ENCODE assay signal across 8 cellular contexts in the genomic region with DNA sequence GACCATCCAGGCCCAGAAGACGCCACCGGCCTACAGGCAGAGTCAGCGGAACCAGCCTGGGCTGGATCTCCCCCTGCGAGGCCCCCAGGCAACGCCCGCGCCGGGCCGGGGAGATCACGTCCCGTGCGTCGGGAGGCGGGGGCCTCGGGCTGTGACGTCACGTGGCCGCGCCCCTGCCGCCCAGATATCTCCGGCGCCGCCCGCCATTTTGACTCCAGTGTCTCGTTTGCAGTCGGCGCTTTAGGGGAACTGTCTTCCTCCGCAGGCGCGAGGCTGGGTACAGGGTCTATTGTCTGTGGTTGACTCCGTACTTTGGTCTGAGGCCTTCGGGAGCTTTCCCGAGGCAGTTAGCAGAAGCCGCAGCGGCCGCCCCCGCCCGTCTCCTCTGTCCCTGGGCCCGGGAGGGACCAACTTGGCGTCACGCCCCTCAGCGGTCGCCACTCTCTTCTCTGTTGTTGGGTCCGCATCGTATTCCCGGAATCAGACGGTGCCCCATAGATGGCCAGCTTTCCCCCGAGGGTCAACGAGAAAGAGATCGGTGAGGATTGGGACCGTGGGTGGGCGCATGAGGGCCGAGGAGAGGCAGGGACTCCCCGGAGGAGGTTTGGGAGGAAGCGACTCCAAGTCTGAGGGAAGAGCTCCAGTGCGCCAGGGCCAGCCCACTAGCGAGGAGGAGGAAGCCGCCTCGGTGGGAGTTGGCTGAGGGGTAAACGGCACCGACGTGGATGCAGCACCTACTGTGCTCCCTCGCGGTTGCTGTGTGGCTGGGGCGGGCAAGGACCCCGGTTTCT. TPM values are rescaled to one million over a fixed set of nuclear protein-coding genes. Genes with fewer than 3 reads are reported as not detected.
A peak's percentile ranks its signal among the peaks of the same experiment; 100 is the strongest.
DNase-seq lines count a peak whose midpoint lies in the region; ATAC-seq and TF ChIP-seq lines count a peak whose summit lies in the region.

A gene with protein sequence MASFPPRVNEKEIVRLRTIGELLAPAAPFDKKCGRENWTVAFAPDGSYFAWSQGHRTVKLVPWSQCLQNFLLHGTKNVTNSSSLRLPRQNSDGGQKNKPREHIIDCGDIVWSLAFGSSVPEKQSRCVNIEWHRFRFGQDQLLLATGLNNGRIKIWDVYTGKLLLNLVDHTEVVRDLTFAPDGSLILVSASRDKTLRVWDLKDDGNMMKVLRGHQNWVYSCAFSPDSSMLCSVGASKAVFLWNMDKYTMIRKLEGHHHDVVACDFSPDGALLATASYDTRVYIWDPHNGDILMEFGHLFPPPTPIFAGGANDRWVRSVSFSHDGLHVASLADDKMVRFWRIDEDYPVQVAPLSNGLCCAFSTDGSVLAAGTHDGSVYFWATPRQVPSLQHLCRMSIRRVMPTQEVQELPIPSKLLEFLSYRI (plus strand): TSS at position 217 of the 791 bp plus-strand sequence. CDS start 282 bp downstream, at position 499.

- TF ChIP-seq POLR2A in GM10847 (IDR thresholded peaks at IDR 0.05; ENCODE audit: extremely low read depth, insufficient read length): peak; percentile 99
- TF ChIP-seq POLR2A in suprapubic skin (IDR thresholded peaks at IDR 0.05): peak; percentile 91 to 98

- H3K36me3 ChIP-seq in suprapubic skin: no peaks in the 10 kb centered on the region

- ATAC-seq in HG02610 (IDR thresholded peaks at IDR 0.05; ENCODE audit: unreplicated experiment) (peak; percentile 78), SK-N-SH treated with all-trans-retinoic acid at 6 μM for 48 hours (peak; percentile 83)

- TF ChIP-seq CTCF in suprapubic skin (IDR thresholded peaks at IDR 0.05): no peak

- H3K27ac Mint-ChIP-seq in activated naive CD4-positive, alpha-beta T cell treated with anti-CD3 and anti-CD28 coated beads, Interleukin-2, amount 50 U/mL, for 24 hours: peak within 1 kb of the TSS; percentile 98

- DNase-seq in NCI-H1048 (lab: John Stamatoyannopoulos, UW) (peak; percentile 45), globus pallidus (ENCODE audit: low spot score) (peak; percentile 92), occipital lobe (lab: John Stamatoyannopoulos, UW) (peak; percentile 89), suprapubic skin (ENCODE audit: low spot score in 2 of 2) (peak; percentile 95 to 98)

- H3K9me3 Mint-ChIP-seq in activated naive CD4-positive, alpha-beta T cell treated with anti-CD3 and anti-CD28 coated beads, Interleukin-2, amount 50 U/mL, for 24 hours: no peaks in the 10 kb centered on the region

- TF ChIP-seq EP300 in suprapubic skin (IDR thresholded peaks at IDR 0.05): no peak

- H3K4me3 ChIP-seq in suprapubic skin: peak within 1 kb of the TSS; percentile 72

- no peaks in the 10 kb centered on the region for H3K27me3 Mint-ChIP-seq in activated naive CD4-positive, alpha-beta T cell treated with anti-CD3 and anti-CD28 coated beads, Interleukin-2, amount 50 U/mL, for 24 hours

- H3K4me3 Mint-ChIP-seq in activated naive CD4-positive, alpha-beta T cell treated with anti-CD3 and anti-CD28 coated beads, Interleukin-2, amount 50 U/mL, for 24 hours: peak within 1 kb of the TSS; percentile 98

- peaks cover 44% of the 10 kb centered on the region for H3K4me1 Mint-ChIP-seq in activated naive CD4-positive, alpha-beta T cell treated with anti-CD3 and anti-CD28 coated beads, Interleukin-2, amount 50 U/mL, for 24 hours

- no peaks in the 10 kb centered on the region for H3K27me3 ChIP-seq in suprapubic skin

- H3K27ac ChIP-seq in suprapubic skin: peak within 1 kb of the TSS; percentile 97

- peaks cover 41% of the 10 kb centered on the region for H3K4me1 ChIP-seq in suprapubic skin

- no peaks in the 10 kb centered on the region for H3K36me3 Mint-ChIP-seq in activated naive CD4-positive, alpha-beta T cell treated with anti-CD3 and anti-CD28 coated beads, Interleukin-2, amount 50 U/mL, for 24 hours

- no peaks in the 10 kb centered on the region for H3K9me3 ChIP-seq in suprapubic skin

- WGBS in suprapubic skin: under 1% methylated on average over 45 of the region's 66 CpGs

TF ChIP-seq in SK-N-SH treated with all-trans-retinoic acid at 6 μM for 48 hours, 23 proteins besides CTCF, POLR2A, EP300 and RAD21:
- no peak for TF ChIP-seq OSR1 (CRISPR knock-in tag; IDR thresholded peaks at IDR 0.05)
- TF ChIP-seq CREB5 (CRISPR knock-in tag; IDR thresholded peaks at IDR 0.05; ENCODE audit: low read depth): 0 out of 2 replicates have a peak, but pooled peaks have one; percentile 15
- peak; percentile 37; the same call in 1 of the 2 replicates for TF ChIP-seq RARB (CRISPR knock-in tag; IDR thresholded peaks at IDR 0.05)
- TF ChIP-seq GLIS3 (CRISPR knock-in tag; IDR thresholded peaks at IDR 0.05): no peak; the same call in 1 of the 2 replicates
- TF ChIP-seq ISL1 (CRISPR knock-in tag; IDR thresholded peaks at IDR 0.05): no peak
- no peak for TF ChIP-seq ZNF565 (CRISPR knock-in tag; conservative IDR thresholded peaks at IDR 0.05; ENCODE audit: low read depth)
- TF ChIP-seq ARNTL (CRISPR knock-in tag; IDR thresholded peaks at IDR 0.05; ENCODE audit: borderline replicate concordance, low read depth): no peak
- no peak for TF ChIP-seq PPARA (CRISPR knock-in tag; IDR thresholded peaks at IDR 0.05; ENCODE audit: borderline replicate concordance)
- no peak for TF ChIP-seq ZFP3 (CRISPR knock-in tag; IDR thresholded peaks at IDR 0.05)
- no peak for TF ChIP-seq BACH2 (CRISPR knock-in tag; IDR thresholded peaks at IDR 0.05; ENCODE audit: borderline replicate concordance)
- no peak for TF ChIP-seq TOX (CRISPR knock-in tag; IDR thresholded peaks at IDR 0.05; ENCODE audit: borderline replicate concordance)
- TF ChIP-seq ESRRG (CRISPR knock-in tag; IDR thresholded peaks at IDR 0.05): no peak
- TF ChIP-seq, protein P1, sequence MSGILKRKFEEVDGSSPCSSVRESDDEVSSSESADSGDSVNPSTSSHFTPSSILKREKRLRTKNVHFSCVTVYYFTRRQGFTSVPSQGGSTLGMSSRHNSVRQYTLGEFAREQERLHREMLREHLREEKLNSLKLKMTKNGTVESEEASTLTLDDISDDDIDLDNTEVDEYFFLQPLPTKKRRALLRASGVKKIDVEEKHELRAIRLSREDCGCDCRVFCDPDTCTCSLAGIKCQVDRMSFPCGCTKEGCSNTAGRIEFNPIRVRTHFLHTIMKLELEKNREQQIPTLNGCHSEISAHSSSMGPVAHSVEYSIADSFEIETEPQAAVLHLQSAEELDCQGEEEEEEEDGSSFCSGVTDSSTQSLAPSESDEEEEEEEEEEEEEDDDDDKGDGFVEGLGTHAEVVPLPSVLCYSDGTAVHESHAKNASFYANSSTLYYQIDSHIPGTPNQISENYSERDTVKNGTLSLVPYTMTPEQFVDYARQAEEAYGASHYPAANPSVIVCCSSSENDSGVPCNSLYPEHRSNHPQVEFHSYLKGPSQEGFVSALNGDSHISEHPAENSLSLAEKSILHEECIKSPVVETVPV (CRISPR knock-in tag; IDR thresholded peaks at IDR 0.05): no peak
- peak; percentile 35 for TF ChIP-seq ZFP30 (CRISPR knock-in tag; IDR thresholded peaks at IDR 0.05)
- TF ChIP-seq, protein P2, sequence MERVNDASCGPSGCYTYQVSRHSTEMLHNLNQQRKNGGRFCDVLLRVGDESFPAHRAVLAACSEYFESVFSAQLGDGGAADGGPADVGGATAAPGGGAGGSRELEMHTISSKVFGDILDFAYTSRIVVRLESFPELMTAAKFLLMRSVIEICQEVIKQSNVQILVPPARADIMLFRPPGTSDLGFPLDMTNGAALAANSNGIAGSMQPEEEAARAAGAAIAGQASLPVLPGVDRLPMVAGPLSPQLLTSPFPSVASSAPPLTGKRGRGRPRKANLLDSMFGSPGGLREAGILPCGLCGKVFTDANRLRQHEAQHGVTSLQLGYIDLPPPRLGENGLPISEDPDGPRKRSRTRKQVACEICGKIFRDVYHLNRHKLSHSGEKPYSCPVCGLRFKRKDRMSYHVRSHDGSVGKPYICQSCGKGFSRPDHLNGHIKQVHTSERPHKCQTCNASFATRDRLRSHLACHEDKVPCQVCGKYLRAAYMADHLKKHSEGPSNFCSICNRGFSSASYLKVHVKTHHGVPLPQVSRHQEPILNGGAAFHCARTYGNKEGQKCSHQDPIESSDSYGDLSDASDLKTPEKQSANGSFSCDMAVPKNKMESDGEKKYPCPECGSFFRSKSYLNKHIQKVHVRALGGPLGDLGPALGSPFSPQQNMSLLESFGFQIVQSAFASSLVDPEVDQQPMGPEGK (CRISPR knock-in tag; IDR thresholded peaks at IDR 0.05; ENCODE audit: borderline replicate concordance): peak; percentile 93
- TF ChIP-seq POU6F1 (CRISPR knock-in tag; IDR thresholded peaks at IDR 0.05; ENCODE audit: borderline replicate concordance, low read depth): no peak
- no peak for TF ChIP-seq ZC3H10 (CRISPR knock-in tag; IDR thresholded peaks at IDR 0.05)

RNA-seq across cellular contexts. Expression of the gene that starts here (rescaled TPM):
- total RNA-seq in occipital lobe (299 TPM), suprapubic skin (100 to 1,000 TPM in 1 of 4 donors, 10 to 100 TPM in 3; 38.5 to 206 (median 57.2) TPM)

Comparison
In these comparisons a context has a peak if more than half of its experiments do, and no peak if none do; other contexts are left out.
1. Peak in every context shown above with its lines: DNase-seq, ATAC-seq, H3K4me3 ChIP-seq and H3K27ac ChIP-seq.
2. DNase-seq: peak in every context shown above with its lines; median percentile 96 in suprapubic skin; 92 in globus pallidus; 89 in occipital lobe; 45 in NCI-H1048.